In genomic region chr7:6502886-6503285, GRCh38 we compare ENCODE assay signal across 10 cellular contexts. TPM values are rescaled to one million over a fixed set of nuclear protein-coding genes. Genes with fewer than 3 reads are reported as not detected.
A peak's percentile ranks its signal among the peaks of the same experiment; 100 is the strongest.
DNase-seq lines count a peak whose midpoint lies in the region; ATAC-seq and TF ChIP-seq lines count a peak whose summit lies in the region.
"Had no signal": no experiment of that assay in that cellular context is flagged by ENCODE, and none has a peak within 500 bp of the region (broad histone marks: within the 10 kb centered on the region; RNA-seq: fewer than 3 reads in every experiment).

No MANE protein-coding gene starts in this region.

- H3K9ac ChIP-seq in IMR-90 (ENCODE audit: low read depth, low read length), result no peak overlapping the region

- no peak for ATAC-seq in IMR-90 (ENCODE audit: low read depth)

- H4K91ac ChIP-seq in IMR-90 (ENCODE audit: insufficient read depth, low read depth, low read length), result no peak overlapping the region

- H4K5ac ChIP-seq in IMR-90 (ENCODE audit: low read depth, low read length), result no peak overlapping the region

- CTCF ChIA-PET in Caco-2 (lab: Charles Lee), result no interaction called here
- CTCF ChIA-PET in IMR-90 (lab: Yijun Ruan, JAX), result no interaction called here
- CTCF ChIA-PET in activated CD4-positive, alpha-beta T cell treated with anti-CD3 and anti-CD28 coated beads, Interleukin-2, amount 10 ng/mL, durations not matched to agents 7 days and 5 days (lab: Charles Lee), result no interaction called here

- dilution Hi-C loops in IMR-90 (cut with HindIII; ENCODE audit: low sequenced_read_pairs, unreplicated experiment), result no loop called here

- H3K56ac ChIP-seq in IMR-90 (ENCODE audit: extremely low read depth, insufficient read depth, low read length), result no peak overlapping the region

- peak overlapping the region; percentile 66 for H3K4me3 ChIP-seq in Caco-2 (ENCODE audit: low read depth, low read length)
- no peak overlapping the region for H3K4me3 ChIP-seq in IMR-90 (ENCODE audit: insufficient read depth, low read depth, low read length)
- peak overlapping the region; percentile 57 to 73 (median 70) for H3K4me3 ChIP-seq in esophagus muscularis mucosa

- WGBS in IMR-90 (ENCODE audit: extremely low coverage in 2 of 2, insufficient read length in 1 of 2), 2 experiments, result no CpG with 5 or more reads among the region's 13 CpGs
- WGBS in esophagus muscularis mucosa, result 30% methylated on average over 3 of the region's 13 CpGs

- no peak for TF ChIP-seq EP300 in esophagus muscularis mucosa (IDR thresholded peaks at IDR 0.05)

- no peak overlapping the region for H2AFZ ChIP-seq in IMR-90 (replicated peaks; ENCODE audit: low read length, poor library complexity)

- no peaks in the 10 kb centered on the region for H3K9me3 ChIP-seq in Caco-2
- no peaks in the 10 kb centered on the region for H3K9me3 ChIP-seq in IMR-90 (ENCODE audit: control insufficient read depth, insufficient read depth, low read length)
- no peaks in the 10 kb centered on the region for H3K9me3 ChIP-seq in esophagus muscularis mucosa

- H3K9me1 ChIP-seq in IMR-90 (ENCODE audit: insufficient read depth, low read length), result no peaks in the 10 kb centered on the region

- DNase-seq in Caco-2, result no peak
- DNase-seq in IMR-90, result no peak
- DNase-seq in esophagus muscularis mucosa (ENCODE audit: extremely low spot score), result no peak
- no peak for DNase-seq in progenitor cell of endocrine pancreas (ENCODE audit: low spot score, unreplicated experiment)
- no peak for DNase-seq in dermis blood vessel endothelial cell
- DNase-seq in GDM1 (lab: John Stamatoyannopoulos, UW), result no peak
- no peak for DNase-seq in NCI-H2227 (lab: John Stamatoyannopoulos, UW; ENCODE audit: unreplicated experiment)
- no peak for DNase-seq in activated CD4-positive, alpha-beta T cell treated with anti-CD3 and anti-CD28 coated beads, Interleukin-2, amount 10 ng/mL, durations not matched to agents 7 days and 5 days

- in situ Hi-C loops in IMR-90 (cut with MboI; ENCODE audit: low sequenced_read_pairs), result no loop called here

- H2AK9ac ChIP-seq in IMR-90 (replicated peaks; ENCODE audit: low read depth, low read length, poor library complexity), result peak overlapping the region; percentile 50

- no TSS peak for BruUV-seq in Caco-2 (replicated peaks; lab: Mats Ljungman, UMichigan)
- BruUV-seq in IMR-90 (replicated peaks; lab: Mats Ljungman, UMichigan), result no TSS peak

- no peak overlapping the region for H3K23ac ChIP-seq in IMR-90 (ENCODE audit: low read depth, low read length)

- H3K14ac ChIP-seq in IMR-90 (replicated peaks; ENCODE audit: low read depth, low read length), result no peak overlapping the region

- no peak for TF ChIP-seq RAD21 in IMR-90 (IDR thresholded peaks at IDR 0.05; ENCODE audit: low read length)

- H3K4me3 Mint-ChIP-seq in Caco-2 (ENCODE audit: unreplicated experiment), result peak overlapping the region; percentile 91
- peak overlapping the region; percentile 58 for H3K4me3 Mint-ChIP-seq in progenitor cell of endocrine pancreas (ENCODE audit: low read depth)
- no peak overlapping the region for H3K4me3 Mint-ChIP-seq in activated CD4-positive, alpha-beta T cell treated with anti-CD3 and anti-CD28 coated beads, Interleukin-2, amount 10 ng/mL, durations not matched to agents 7 days and 5 days

- intact Hi-C loops in Caco-2 (cut with micrococcal nuclease; ENCODE audit: unreplicated experiment) (no loop called here), IMR-90 (cut with micrococcal nuclease) (no loop called here), esophagus muscularis mucosa (cut with DNase I) (no loop called here)

- H3K4me1 ChIP-seq in Caco-2 (peaks cover 9% of the 10 kb centered on the region), IMR-90 (ENCODE audit: control insufficient read depth, insufficient read depth, low read length) (no peaks in the 10 kb centered on the region), esophagus muscularis mucosa (peaks cover 10 to 22% (median 21%) of the 10 kb centered on the region in 4 donors)

- H3K27ac Mint-ChIP-seq in Caco-2 (ENCODE audit: unreplicated experiment) (no peak overlapping the region), progenitor cell of endocrine pancreas (no peak overlapping the region)
- H3K27ac Mint-ChIP-seq in activated CD4-positive, alpha-beta T cell treated with anti-CD3 and anti-CD28 coated beads, Interleukin-2, amount 10 ng/mL, durations not matched to agents 7 days and 5 days, result no peak overlapping the region

- no peaks in the 10 kb centered on the region for H4K20me1 ChIP-seq in IMR-90 (ENCODE audit: insufficient read depth, low read length)

- TF ChIP-seq CTCF in Caco-2 (IDR thresholded peaks at IDR 0.05; ENCODE audit: insufficient read depth in 1 of 2, low read depth in 1 of 2, low read length in 1 of 2, severe bottlenecking in 1 of 2, unreplicated experiment in 1 of 2) (no peak), IMR-90 (conservative IDR thresholded peaks at IDR 0.05; ENCODE audit: low read depth, low read length) (no peak), esophagus muscularis mucosa (IDR thresholded peaks at IDR 0.05) (no peak), progenitor cell of endocrine pancreas (IDR thresholded peaks at IDR 0.05; ENCODE audit: unreplicated experiment) (no peak)

- peaks cover 9% of the 10 kb centered on the region for H3K4me1 Mint-ChIP-seq in Caco-2 (ENCODE audit: low read depth, unreplicated experiment)
- H3K4me1 Mint-ChIP-seq in progenitor cell of endocrine pancreas (ENCODE audit: low read depth), result no peaks in the 10 kb centered on the region
- peaks cover 13% of the 10 kb centered on the region for H3K4me1 Mint-ChIP-seq in activated CD4-positive, alpha-beta T cell treated with anti-CD3 and anti-CD28 coated beads, Interleukin-2, amount 10 ng/mL, durations not matched to agents 7 days and 5 days
- H3K4me1 Mint-ChIP-seq: activated CD4-positive, alpha-beta T cell treated with anti-CD3 and anti-CD28 coated beads for 36 hours had no signal

- H2AK5ac ChIP-seq in IMR-90 (ENCODE audit: low read depth, low read length), result no peak overlapping the region

- H3K4me2 ChIP-seq in IMR-90 (ENCODE audit: low read depth, low read length), result no peak overlapping the region

- H2BK5ac ChIP-seq in IMR-90 (ENCODE audit: low read depth, low read length, poor library complexity, severe bottlenecking), result no peak overlapping the region

- H3K27ac ChIP-seq in IMR-90 (ENCODE audit: insufficient read depth, low read length), result no peak overlapping the region
- H3K27ac ChIP-seq in esophagus muscularis mucosa (replicated peaks in 1 of 4), result peak overlapping the region in 1 of 4 donors; percentile 84

- H4K8ac ChIP-seq in IMR-90 (ENCODE audit: low read depth in 2 of 2, low read length in 2 of 2), result no peak overlapping the region

- H3K36me3 Mint-ChIP-seq in Caco-2 (ENCODE audit: insufficient read depth, unreplicated experiment) (peaks cover 10% of the 10 kb centered on the region), progenitor cell of endocrine pancreas (ENCODE audit: insufficient read depth) (no peaks in the 10 kb centered on the region)
- H3K36me3 Mint-ChIP-seq in activated CD4-positive, alpha-beta T cell treated with anti-CD3 and anti-CD28 coated beads, Interleukin-2, amount 10 ng/mL, durations not matched to agents 7 days and 5 days (ENCODE audit: low read depth), result no peaks in the 10 kb centered on the region

- TF ChIP-seq POLR2A in IMR-90 (IDR thresholded peaks at IDR 0.05; ENCODE audit: low read depth, low read length), result no peak
- no peak for TF ChIP-seq POLR2A in esophagus muscularis mucosa (IDR thresholded peaks at IDR 0.05; ENCODE audit: low read depth)

- H2BK15ac ChIP-seq in IMR-90 (ENCODE audit: low read depth, low read length), result no peak overlapping the region

- H2BK20ac ChIP-seq in IMR-90 (ENCODE audit: low read depth, low read length), result no peak overlapping the region

- H2BK120ac ChIP-seq in IMR-90 (ENCODE audit: low read depth, low read length), result no peak overlapping the region

- H3K27me3 ChIP-seq in Caco-2 (replicated peaks; ENCODE audit: control insufficient read depth, insufficient read depth, low read length), result no peaks in the 10 kb centered on the region
- peaks cover 32% of the 10 kb centered on the region for H3K27me3 ChIP-seq in IMR-90 (ENCODE audit: control insufficient read depth, insufficient read depth, low read length)
- H3K27me3 ChIP-seq in esophagus muscularis mucosa, result peaks cover 0 to 14% (median 2%) of the 10 kb centered on the region in 4 donors

- no peaks in the 10 kb centered on the region for H3K79me1 ChIP-seq in IMR-90 (ENCODE audit: low read depth in 1 of 2, low read length in 2 of 2)

- no peak overlapping the region for H3K4ac ChIP-seq in IMR-90 (ENCODE audit: low read depth, low read length)

- H3K18ac ChIP-seq in IMR-90 (ENCODE audit: low read depth, low read length), result no peak overlapping the region

- no peaks in the 10 kb centered on the region; the same call in 1 of the 2 replicates for H3K36me3 ChIP-seq in Caco-2 (ENCODE audit: control insufficient read depth, insufficient read depth, low read length)
- H3K36me3 ChIP-seq in IMR-90 (ENCODE audit: control insufficient read depth, insufficient read depth, low read length), result no peaks in the 10 kb centered on the region
- no peaks in the 10 kb centered on the region for H3K36me3 ChIP-seq in esophagus muscularis mucosa

- H3K27me3 Mint-ChIP-seq in Caco-2 (ENCODE audit: insufficient read depth, unreplicated experiment), result no peaks in the 10 kb centered on the region
- H3K27me3 Mint-ChIP-seq in progenitor cell of endocrine pancreas, result no peaks in the 10 kb centered on the region
- no peaks in the 10 kb centered on the region for H3K27me3 Mint-ChIP-seq in activated CD4-positive, alpha-beta T cell treated with anti-CD3 and anti-CD28 coated beads, Interleukin-2, amount 10 ng/mL, durations not matched to agents 7 days and 5 days
- H3K27me3 Mint-ChIP-seq: activated CD4-positive, alpha-beta T cell treated with anti-CD3 and anti-CD28 coated beads for 36 hours had no signal

- POLR2A ChIA-PET in Caco-2 (lab: Charles Lee), result no interaction called here
- POLR2A ChIA-PET in IMR-90 (lab: Charles Lee; ENCODE audit: unreplicated experiment), result interaction anchor here (0.6 kb wide), 1 partner anchor 18 kb away, joined by 5 read pairs; no protein-coding TSS in a partner anchor
- POLR2A ChIA-PET in activated CD4-positive, alpha-beta T cell treated with anti-CD3 and anti-CD28 coated beads, Interleukin-2, amount 10 ng/mL, durations not matched to agents 7 days and 5 days (lab: Charles Lee), result no interaction called here

- H3K9me3 Mint-ChIP-seq in Caco-2 (ENCODE audit: unreplicated experiment) (no peaks in the 10 kb centered on the region), progenitor cell of endocrine pancreas (ENCODE audit: low read depth) (no peaks in the 10 kb centered on the region)
- H3K9me3 Mint-ChIP-seq in activated CD4-positive, alpha-beta T cell treated with anti-CD3 and anti-CD28 coated beads, Interleukin-2, amount 10 ng/mL, durations not matched to agents 7 days and 5 days, result no peaks in the 10 kb centered on the region

RNA-seq across cellular contexts. Expression of gene KDELR2, which starts 18.9 kb away (rescaled TPM):
- total RNA-seq in Caco-2 (2022), result 263 and 274 TPM in 2 replicates
- 162 and 259 TPM in 2 replicates for total RNA-seq in IMR-90 (2012; rRNA removed)
- polyA plus RNA-seq in IMR-90 (2012; rRNA removed), result 226 and 237 TPM in 2 replicates
- 118 and 149 TPM in 2 replicates for polyA plus RNA-seq in IMR-90 (2012; cell fraction: cytosol; rRNA removed)
- polyA plus RNA-seq in IMR-90 (2012; cell fraction: nucleus; rRNA removed; ENCODE audit: low replicate concordance), result 74.5 and 135 TPM in 2 replicates
- total RNA-seq in esophagus muscularis mucosa, result 10 to 100 TPM; 53.7 to 68.2 (median 55.3) TPM
- 76.5 and 86.4 TPM in 2 replicates for total RNA-seq in progenitor cell of endocrine pancreas
- total RNA-seq in dermis blood vessel endothelial cell, result 121 and 133 TPM in 2 replicates
- total RNA-seq in activated CD4-positive, alpha-beta T cell treated with anti-CD3 and anti-CD28 coated beads, Interleukin-2, amount 10 ng/mL, durations not matched to agents 7 days and 5 days, result 10 to 100 TPM; 61.1 to 63.5 TPM

RNA-seq across cellular contexts. Expression of gene GRID2IP, which starts 48.4 kb away (rescaled TPM):
- total RNA-seq in Caco-2 (2022) (0.65 and 0.95 TPM in 2 replicates), IMR-90 (2012; rRNA removed) (not detected in 2 replicates), esophagus muscularis mucosa (not detected), progenitor cell of endocrine pancreas (2.0 and 2.5 TPM in 2 replicates), dermis blood vessel endothelial cell (0.05 TPM in 1 of 2 replicates, not detected in the other)
- polyA plus RNA-seq in IMR-90 (2012; rRNA removed), result not detected in 2 replicates
- not detected in 2 replicates for polyA plus RNA-seq in IMR-90 (2012; cell fraction: cytosol; rRNA removed)
- polyA plus RNA-seq in IMR-90 (2012; cell fraction: nucleus; rRNA removed; ENCODE audit: low replicate concordance), result 0.02 and 0.05 TPM in 2 replicates
- total RNA-seq in activated CD4-positive, alpha-beta T cell treated with anti-CD3 and anti-CD28 coated beads, Interleukin-2, amount 10 ng/mL, durations not matched to agents 7 days and 5 days, result under 1 TPM in 1 of 2 experiments, not detected in 1; 0.07 TPM
- total RNA-seq: RPMI7951 had no signal

RNA-seq across cellular contexts. Expression of gene DAGLB, which starts 55.1 kb away (rescaled TPM):
- total RNA-seq in Caco-2 (2022), result 25.8 and 32.6 TPM in 2 replicates
- total RNA-seq in IMR-90 (2012; rRNA removed), result 33.5 and 35.3 TPM in 2 replicates
- polyA plus RNA-seq in IMR-90 (2012; rRNA removed), result 23.4 and 24.5 TPM in 2 replicates
- polyA plus RNA-seq in IMR-90 (2012; cell fraction: cytosol; rRNA removed), result 21.9 and 41.7 TPM in 2 replicates
- 92.9 and 94.9 TPM in 2 replicates for polyA plus RNA-seq in IMR-90 (2012; cell fraction: nucleus; rRNA removed; ENCODE audit: low replicate concordance)
- 10 to 100 TPM in 3 of 4 donors, 1 to 10 TPM in 1; 9.8 to 14.6 (median 12.0) TPM for total RNA-seq in esophagus muscularis mucosa
- total RNA-seq in progenitor cell of endocrine pancreas, result 30.3 and 31.2 TPM in 2 replicates
- 20.2 and 22.6 TPM in 2 replicates for total RNA-seq in dermis blood vessel endothelial cell
- total RNA-seq in activated CD4-positive, alpha-beta T cell treated with anti-CD3 and anti-CD28 coated beads, Interleukin-2, amount 10 ng/mL, durations not matched to agents 7 days and 5 days, result 10 to 100 TPM; 18.3 to 22.4 TPM
